In the genomic region with DNA sequence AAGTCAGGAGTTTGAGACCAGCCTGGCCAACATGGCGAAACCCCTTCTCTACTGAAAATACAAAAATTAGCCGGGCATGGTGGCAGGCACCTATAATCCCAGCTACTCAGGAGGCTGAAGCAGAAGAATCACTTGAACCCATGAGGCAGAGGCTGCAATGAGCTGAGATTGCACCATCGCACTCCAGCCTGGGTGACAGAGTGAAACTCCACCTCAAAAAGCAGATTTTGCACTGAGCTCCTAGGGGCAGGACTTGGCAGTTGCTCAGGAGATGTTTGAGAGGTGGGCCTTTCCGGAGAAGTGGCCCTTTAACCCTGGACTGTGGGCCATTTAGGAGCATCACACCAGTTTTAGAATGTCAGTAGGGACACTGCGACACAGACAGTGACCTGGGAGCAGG, we compare ENCODE assay signal across 1 cellular context.
TF ChIP-seq lines count a peak whose summit lies in the region.

No MANE protein-coding gene starts in this region.

TF ChIP-seq in K562, 482 proteins besides CTCF, POLR2A, EP300 and RAD21:
- TF ChIP-seq NR3C1 (CRISPR knock-in tag; IDR thresholded peaks at IDR 0.05), result 0 out of 2 replicates have a peak, but pooled peaks have one; percentile 31
